ENCODE assay signal across 10 cellular contexts in genomic region chr20:36571564-36572504, GRCh38. TPM values are rescaled to one million over a fixed set of nuclear protein-coding genes. Genes with fewer than 3 reads are reported as not detected.
DNase-seq lines count a peak whose midpoint lies in the region; ATAC-seq, FAIRE-seq and TF ChIP-seq lines count a peak whose summit lies in the region.
"Had no signal": no experiment of that assay in that cellular context is flagged by ENCODE, and none has a peak within 500 bp of the region (broad histone marks: within the 10 kb centered on the region; RNA-seq: fewer than 3 reads in every experiment).

No MANE protein-coding gene starts in this region.

- peaks cover 19 to 37% (median 23%) of the 10 kb centered on the region in 4 donors for H3K4me1 ChIP-seq in upper lobe of left lung
- peaks cover 0 to 5% of the 10 kb centered on the region in 2 donors for H3K4me1 ChIP-seq in small intestine (ENCODE audit: control insufficient read depth in 2 of 2, insufficient read depth in 1 of 2, low read depth in 1 of 2, low read length in 1 of 2)

- FAIRE-seq in small intestine (lab: Jason Lieb, UNC) = no peak

- H3K9me3 ChIP-seq in upper lobe of left lung = no peaks in the 10 kb centered on the region
- H3K9me3 ChIP-seq in small intestine (ENCODE audit: control insufficient read depth, low read depth) = no peaks in the 10 kb centered on the region

- H3K36me3 ChIP-seq in upper lobe of left lung (no peaks in the 10 kb centered on the region), small intestine (ENCODE audit: control insufficient read depth in 2 of 2, insufficient read depth in 2 of 2, low read length in 2 of 2) (no peaks in the 10 kb centered on the region)
- H3K36me3 ChIP-seq: WERI-Rb-1 had no signal

- peak overlapping the region; percentile 77 for H3K4me3 Mint-ChIP-seq in activated naive CD4-positive, alpha-beta T cell treated with anti-CD3 and anti-CD28 coated beads, Interleukin-2, amount 10 ng/mL, durations not matched to agents 7 days and 5 days
- peak overlapping the region; percentile 95 for H3K4me3 Mint-ChIP-seq in activated naive CD8-positive, alpha-beta T cell treated with anti-CD3 and anti-CD28 coated beads for 36 hours
- peak overlapping the region; percentile 90 for H3K4me3 Mint-ChIP-seq in memory B cell

- TF ChIP-seq EP300 in upper lobe of left lung (IDR thresholded peaks at IDR 0.05) = no peak

- ATAC-seq in memory B cell (ENCODE audit: low read depth) = no peak
- no peak for ATAC-seq in upper lobe of left lung (ENCODE audit: low FRiP score in 2 of 2)

- TF ChIP-seq CTCF in upper lobe of left lung (IDR thresholded peaks at IDR 0.05) (no peak), foreskin fibroblast (IDR thresholded peaks at IDR 0.05; ENCODE audit: low read depth, low read length) (no peak)

- peaks cover 16% of the 10 kb centered on the region for H3K36me3 Mint-ChIP-seq in activated naive CD4-positive, alpha-beta T cell treated with anti-CD3 and anti-CD28 coated beads, Interleukin-2, amount 10 ng/mL, durations not matched to agents 7 days and 5 days
- H3K36me3 Mint-ChIP-seq in activated naive CD8-positive, alpha-beta T cell treated with anti-CD3 and anti-CD28 coated beads for 36 hours = peaks cover 28% of the 10 kb centered on the region
- H3K36me3 Mint-ChIP-seq in memory B cell = no peaks in the 10 kb centered on the region

- peaks cover 37% of the 10 kb centered on the region for H3K4me1 Mint-ChIP-seq in activated naive CD4-positive, alpha-beta T cell treated with anti-CD3 and anti-CD28 coated beads, Interleukin-2, amount 10 ng/mL, durations not matched to agents 7 days and 5 days
- peaks cover 39% of the 10 kb centered on the region for H3K4me1 Mint-ChIP-seq in activated naive CD8-positive, alpha-beta T cell treated with anti-CD3 and anti-CD28 coated beads for 36 hours
- peaks cover 28% of the 10 kb centered on the region for H3K4me1 Mint-ChIP-seq in memory B cell

- DNase-seq in activated naive CD4-positive, alpha-beta T cell treated with anti-CD3 and anti-CD28 coated beads, Interleukin-2, amount 10 ng/mL, durations not matched to agents 7 days and 5 days = no peak
- DNase-seq in activated naive CD4-positive, alpha-beta T cell treated with anti-CD3 and anti-CD28 coated beads, Interleukin-2, amount 50 U/mL, for 16 hours = no peak
- DNase-seq in activated naive CD8-positive, alpha-beta T cell treated with anti-CD3 and anti-CD28 coated beads for 36 hours = peak; percentile 24
- DNase-seq in memory B cell (ENCODE audit: low spot score in 2 of 2) = no peak
- no peak for DNase-seq in upper lobe of left lung
- no peak for DNase-seq in ureter (ENCODE audit: low spot score)
- no peak for DNase-seq in foreskin fibroblast
- DNase-seq in small intestine = no peak
- DNase-seq: DMS 273 treated with DMSO at 0.1 percent for 48 hours, WERI-Rb-1 had no signal

- no peaks in the 10 kb centered on the region for H3K27me3 ChIP-seq in upper lobe of left lung
- H3K27me3 ChIP-seq in small intestine (ENCODE audit: control insufficient read depth in 2 of 2, insufficient read depth in 2 of 2, low read length in 2 of 2) = no peaks in the 10 kb centered on the region

- peak overlapping the region; percentile 88 to 93 (median 90) for H3K27ac ChIP-seq in upper lobe of left lung
- peak overlapping the region in 1 of 2 donors; percentile 91 for H3K27ac ChIP-seq in small intestine (ENCODE audit: low read depth in 1 of 2, low read length in 1 of 2)
- H3K27ac ChIP-seq: WERI-Rb-1 had no signal

- CTCF ChIA-PET in activated naive CD4-positive, alpha-beta T cell treated with anti-CD3 and anti-CD28 coated beads, Interleukin-2, amount 10 ng/mL, durations not matched to agents 7 days and 5 days (lab: Charles Lee) = interaction anchor here (0.8 to 2.6 kb wide), 5 partner anchors 10 to 44 kb away, joined by 3 to 7 read pairs (median 4); no protein-coding TSS in a partner anchor

- WGBS in upper lobe of left lung, 2 donors = 69 to 72% methylated on average over 17 of the region's 17 CpGs
- WGBS in small intestine, 3 donors = 64 to 70% (median 67%) methylated on average over 17 of the region's 17 CpGs

- TF ChIP-seq POLR2A in upper lobe of left lung (IDR thresholded peaks at IDR 0.05) = no peak

- peak overlapping the region; percentile 98 for H3K27ac Mint-ChIP-seq in activated naive CD4-positive, alpha-beta T cell treated with anti-CD3 and anti-CD28 coated beads, Interleukin-2, amount 10 ng/mL, durations not matched to agents 7 days and 5 days
- peak overlapping the region; percentile 99 for H3K27ac Mint-ChIP-seq in activated naive CD8-positive, alpha-beta T cell treated with anti-CD3 and anti-CD28 coated beads for 36 hours
- peak overlapping the region; percentile 90 for H3K27ac Mint-ChIP-seq in memory B cell

- peaks cover 5% of the 10 kb centered on the region for H3K27me3 Mint-ChIP-seq in activated naive CD4-positive, alpha-beta T cell treated with anti-CD3 and anti-CD28 coated beads, Interleukin-2, amount 10 ng/mL, durations not matched to agents 7 days and 5 days
- no peaks in the 10 kb centered on the region for H3K27me3 Mint-ChIP-seq in activated naive CD8-positive, alpha-beta T cell treated with anti-CD3 and anti-CD28 coated beads for 36 hours
- H3K27me3 Mint-ChIP-seq in memory B cell = no peaks in the 10 kb centered on the region

- H3K4me3 ChIP-seq in upper lobe of left lung (peak overlapping the region in 1 of 4 donors; percentile 83), foreskin fibroblast (ENCODE audit: low read depth in 1 of 2, low read length in 2 of 2) (no peak overlapping the region), small intestine (ENCODE audit: low read depth in 1 of 2, low read length in 2 of 2) (no peak overlapping the region)

- no peaks in the 10 kb centered on the region for H3K9me3 Mint-ChIP-seq in activated naive CD4-positive, alpha-beta T cell treated with anti-CD3 and anti-CD28 coated beads, Interleukin-2, amount 10 ng/mL, durations not matched to agents 7 days and 5 days
- no peaks in the 10 kb centered on the region for H3K9me3 Mint-ChIP-seq in activated naive CD8-positive, alpha-beta T cell treated with anti-CD3 and anti-CD28 coated beads for 36 hours
- no peaks in the 10 kb centered on the region for H3K9me3 Mint-ChIP-seq in memory B cell

RNA-seq across cellular contexts. Expression of gene TGIF2, which starts 1.6 kb away (rescaled TPM):
- total RNA-seq in activated naive CD8-positive, alpha-beta T cell treated with anti-CD3 and anti-CD28 coated beads for 36 hours = 10 to 100 TPM; 52.1 to 54.0 TPM
- total RNA-seq in upper lobe of left lung = 10 to 100 TPM in 4 of 6 donors, 1 to 10 TPM in 2; 9.4 to 20.1 (median 11.9) TPM
- 18.8 TPM for total RNA-seq in ureter
- 1 to 10 TPM in 2 of 3 donors, under 1 TPM in 1; 0.45 to 8.1 (median 3.0) TPM for polyA plus RNA-seq in small intestine

RNA-seq across cellular contexts. Expression of gene MYL9, which starts 30.5 kb away (rescaled TPM):
- under 1 TPM in 1 of 2 experiments, not detected in 1; 0.12 TPM for total RNA-seq in activated naive CD8-positive, alpha-beta T cell treated with anti-CD3 and anti-CD28 coated beads for 36 hours
- total RNA-seq in upper lobe of left lung (100 to 1,000 TPM in 5 of 6 donors, 10 to 100 TPM in 1; 79.6 to 425 (median 169) TPM), ureter (1,028 TPM)
- polyA plus RNA-seq in small intestine = 10 to 100 TPM in 2 of 3 donors, 1 to 10 TPM in 1; 7.4 to 91.2 (median 34.6) TPM

RNA-seq across cellular contexts. Expression of gene RAB5IF, which starts 33.7 kb away (rescaled TPM):
- 100 to 1,000 TPM; 124 to 127 TPM for total RNA-seq in activated naive CD8-positive, alpha-beta T cell treated with anti-CD3 and anti-CD28 coated beads for 36 hours
- total RNA-seq in upper lobe of left lung (100 to 1,000 TPM in 2 of 6 donors, 10 to 100 TPM in 4; 57.6 to 124 (median 80.3) TPM), ureter (83.6 TPM)
- 100 to 1,000 TPM; 127 to 173 (median 129) TPM for polyA plus RNA-seq in small intestine

Comparison
In these comparisons a context has a peak if more than half of its experiments do, and no peak if none do; other contexts are left out.
1. RNA of gene MYL9, which starts 30.5 kb away (total RNA-seq): 1,028 TPM in ureter (single experiment) and 79.6 to 425 TPM in upper lobe of left lung; 0.12 TPM in activated naive CD8-positive, alpha-beta T cell treated with anti-CD3 and anti-CD28 coated beads for 36 hours; every median in the first group is over 10 times any median in the second.
2. Peak in every context shown above with its lines, with median percentiles within 50 percentile points of each other: H3K27ac Mint-ChIP-seq and H3K4me3 Mint-ChIP-seq.